25 cellular contexts compared by ENCODE assay signal in the genomic region with DNA sequence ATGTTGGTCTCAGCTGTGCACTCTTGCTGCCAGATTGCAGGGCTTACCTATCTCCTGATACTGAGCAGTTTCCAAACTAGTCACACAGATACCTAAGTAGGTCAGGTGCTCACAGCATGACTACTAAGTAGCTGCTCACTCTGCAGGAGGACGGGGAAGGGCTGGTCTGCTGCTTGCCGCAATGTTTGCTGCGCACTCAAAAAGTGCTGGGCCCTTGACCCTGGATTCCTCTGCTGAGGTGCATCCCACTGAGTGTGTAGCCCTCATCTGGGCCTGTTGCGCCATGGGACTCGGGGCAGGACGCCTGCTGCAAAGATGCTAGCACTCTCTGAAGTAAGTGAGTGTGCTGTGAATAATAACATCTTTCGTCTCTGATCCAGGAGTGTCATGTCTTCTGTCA. TPM values are rescaled to one million over a fixed set of nuclear protein-coding genes. Genes with fewer than 3 reads are reported as not detected.
DNase-seq lines count a peak whose midpoint lies in the region; ATAC-seq and TF ChIP-seq lines count a peak whose summit lies in the region.
"Had no signal": no experiment of that assay in that cellular context is flagged by ENCODE, and none has a peak within 500 bp of the region (broad histone marks: within the 10 kb centered on the region; RNA-seq: fewer than 3 reads in every experiment).

No MANE protein-coding gene starts in this region.

- H3K27me3 ChIP-seq in RWPE2 (ENCODE audit: insufficient read depth, poor library complexity, severe bottlenecking) = no peaks in the 10 kb centered on the region
- no peaks in the 10 kb centered on the region for H3K27me3 ChIP-seq in fibroblast of lung (ENCODE audit: control insufficient read depth, insufficient read depth, low read length)
- no peaks in the 10 kb centered on the region for H3K27me3 ChIP-seq in MG63
- no peaks in the 10 kb centered on the region for H3K27me3 ChIP-seq in effector memory CD4-positive, alpha-beta T cell (replicated peaks; ENCODE audit: control insufficient read depth, insufficient read depth, low read length, poor library complexity, severe bottlenecking)
- H3K27me3 ChIP-seq: adrenal gland, cardiac muscle cell, gastrocnemius medialis, upper lobe of right lung had no signal

- H3K27ac ChIP-seq in RWPE2 (ENCODE audit: poor library complexity, severe bottlenecking) (peak overlapping the region; percentile 52), fibroblast of lung (ENCODE audit: insufficient read depth, low read length) (peak overlapping the region; percentile 59)
- no peak overlapping the region for H3K27ac ChIP-seq in effector memory CD4-positive, alpha-beta T cell (ENCODE audit: insufficient read depth, low read length, poor library complexity, severe bottlenecking)
- H3K27ac ChIP-seq: cardiac muscle cell, upper lobe of right lung had no signal

- no peak for ATAC-seq in RWPE2 (ENCODE audit: low read depth)
- peak; percentile 79 for ATAC-seq in stimulated activated effector memory CD8-positive, alpha-beta T cell treated with anti-CD3 and anti-CD28 coated beads, Interleukin-12 subunit alpha, Interleukin-12 subunit beta, amount 100 ng/mL, for 72 hours
- ATAC-seq: gastrocnemius medialis; natural killer cell treated with Interleukin-12 subunit alpha and Interleukin-12 subunit beta and Interleukin-15 and Interleukin-18, amount 100 ng/mL, for 72 hours; psoas muscle; upper lobe of right lung had no signal

- H3K9me3 ChIP-seq in RWPE2 (ENCODE audit: severe bottlenecking) (no peaks in the 10 kb centered on the region), fibroblast of lung (ENCODE audit: control insufficient read depth, insufficient read depth, low read depth, low read length) (no peaks in the 10 kb centered on the region), MG63 (no peaks in the 10 kb centered on the region)
- no peaks in the 10 kb centered on the region for H3K9me3 ChIP-seq in effector memory CD4-positive, alpha-beta T cell (ENCODE audit: control insufficient read depth, low read length)
- H3K9me3 ChIP-seq: adrenal gland, gastrocnemius medialis, psoas muscle, upper lobe of right lung had no signal

- no peak overlapping the region for H3K9ac ChIP-seq in fibroblast of lung (ENCODE audit: insufficient read depth, low read length)

- H3K36me3 ChIP-seq in RWPE2 (ENCODE audit: low read depth) (no peaks in the 10 kb centered on the region), fibroblast of lung (ENCODE audit: control insufficient read depth, insufficient read depth, low read length) (no peaks in the 10 kb centered on the region), MG63 (no peaks in the 10 kb centered on the region)
- H3K36me3 ChIP-seq in effector memory CD4-positive, alpha-beta T cell (ENCODE audit: control insufficient read depth, insufficient read depth, low read length) = no peaks in the 10 kb centered on the region
- H3K36me3 ChIP-seq: adrenal gland, cardiac muscle cell, gastrocnemius medialis, upper lobe of right lung had no signal

- H2AFZ ChIP-seq in fibroblast of lung (ENCODE audit: low read length) = no peak overlapping the region

- H4K20me1 ChIP-seq in fibroblast of lung (ENCODE audit: control insufficient read depth, extremely low read depth, insufficient read depth, low read length) = no peaks in the 10 kb centered on the region

- no peak overlapping the region for H3K4me3 Mint-ChIP-seq in stimulated activated effector memory CD8-positive, alpha-beta T cell treated with anti-CD3 and anti-CD28 coated beads, Interleukin-12 subunit alpha, Interleukin-12 subunit beta, amount 100 ng/mL, for 72 hours
- H3K4me3 Mint-ChIP-seq: mesothelial cell of epicardium had no signal

- H3K4me1 Mint-ChIP-seq in stimulated activated effector memory CD8-positive, alpha-beta T cell treated with anti-CD3 and anti-CD28 coated beads, Interleukin-12 subunit alpha, Interleukin-12 subunit beta, amount 100 ng/mL, for 72 hours = peaks cover 25% of the 10 kb centered on the region

- peak; percentile 5 for DNase-seq in activated effector memory CD4-positive, alpha-beta T cell treated with Interleukin-2 at 50 U/mL for 16 hours
- DNase-seq in activated effector memory CD4-positive, alpha-beta T cell treated with anti-CD3 and anti-CD28 coated beads, Interleukin-2, amount 50 U/mL, for 16 hours = no peak
- DNase-seq in RWPE2 (ENCODE audit: low spot score) (no peak), fibroblast of lung (ENCODE audit: low read depth in 2 of 2) (no peak), occipital lobe (lab: John Stamatoyannopoulos, UW) (no peak), MG63 (no peak)
- no peak for DNase-seq in stimulated activated effector memory CD8-positive, alpha-beta T cell treated with anti-CD3 and anti-CD28 coated beads, Interleukin-12 subunit alpha, Interleukin-12 subunit beta, amount 100 ng/mL, for 72 hours (ENCODE audit: low spot score in 2 of 2)
- no peak for DNase-seq in effector memory CD4-positive, alpha-beta T cell
- DNase-seq: activated CD4-positive, alpha-beta T cell treated with anti-CD3 and anti-CD28 coated beads for 48 hours; activated gamma-delta T cell; adrenal gland; DMS153; erythroblast; gastrocnemius medialis; KBM-7; NCI-H1694 treated with DMSO at 0.1 percent for 48 hours; psoas muscle; stimulated activated CD4-positive, alpha-beta T cell treated with anti-CD3 and anti-CD28 coated beads, Interleukin-2, amount 100 ng/mL, for 48 hours; upper lobe of right lung had no signal

- TF ChIP-seq CTCF in RWPE2 (IDR thresholded peaks at IDR 0.05; ENCODE audit: poor library complexity, severe bottlenecking) (no peak), fibroblast of lung (conservative IDR thresholded peaks at IDR 0.05 in 1 of 2, IDR thresholded peaks at IDR 0.05 in 1 of 2; ENCODE audit: low read depth in 1 of 2, low read length in 2 of 2) (no peak)

- H3K27ac Mint-ChIP-seq in stimulated activated effector memory CD8-positive, alpha-beta T cell treated with anti-CD3 and anti-CD28 coated beads, Interleukin-12 subunit alpha, Interleukin-12 subunit beta, amount 100 ng/mL, for 72 hours = no peak overlapping the region
- H3K27ac Mint-ChIP-seq: natural killer cell treated with Interleukin-12 subunit alpha and Interleukin-12 subunit beta and Interleukin-15 and Interleukin-18, amount 100 ng/mL, for 72 hours had no signal

- no peaks in the 10 kb centered on the region for H3K9me3 Mint-ChIP-seq in stimulated activated effector memory CD8-positive, alpha-beta T cell treated with anti-CD3 and anti-CD28 coated beads, Interleukin-12 subunit alpha, Interleukin-12 subunit beta, amount 100 ng/mL, for 72 hours
- H3K9me3 Mint-ChIP-seq: natural killer cell treated with Interleukin-12 subunit alpha and Interleukin-12 subunit beta and Interleukin-15 and Interleukin-18, amount 100 ng/mL, for 72 hours had no signal

- no peak overlapping the region for H3K4me2 ChIP-seq in fibroblast of lung (ENCODE audit: extremely low read depth, insufficient read depth, low read length)

- no peaks in the 10 kb centered on the region for H3K79me2 ChIP-seq in fibroblast of lung (ENCODE audit: control insufficient read depth, insufficient read depth, low read length)

- H3K4me3 ChIP-seq in RWPE2 (ENCODE audit: severe bottlenecking) (no peak overlapping the region), fibroblast of lung (replicated peaks in 1 of 4; ENCODE audit: control extremely low read depth in 1 of 4, insufficient read depth in 1 of 4, low read depth in 3 of 4, low read length in 4 of 4) (no peak overlapping the region), MG63 (no peak overlapping the region)
- H3K4me3 ChIP-seq in effector memory CD4-positive, alpha-beta T cell (ENCODE audit: insufficient read depth, low read depth, low read length, poor library complexity, severe bottlenecking) = no peak overlapping the region
- H3K4me3 ChIP-seq: adrenal gland, cardiac muscle cell, gastrocnemius medialis, psoas muscle, skin epidermis, upper lobe of right lung had no signal

- H3K36me3 Mint-ChIP-seq in stimulated activated effector memory CD8-positive, alpha-beta T cell treated with anti-CD3 and anti-CD28 coated beads, Interleukin-12 subunit alpha, Interleukin-12 subunit beta, amount 100 ng/mL, for 72 hours = no peaks in the 10 kb centered on the region
- H3K36me3 Mint-ChIP-seq: mesothelial cell of epicardium; natural killer cell treated with Interleukin-12 subunit alpha and Interleukin-12 subunit beta and Interleukin-15 and Interleukin-18, amount 100 ng/mL, for 72 hours had no signal

- H3K4me1 ChIP-seq in RWPE2 (ENCODE audit: insufficient read depth, poor library complexity, severe bottlenecking) = peaks cover 9% of the 10 kb centered on the region
- H3K4me1 ChIP-seq in fibroblast of lung (ENCODE audit: control insufficient read depth, extremely low read depth, insufficient read depth, low read length) = peaks cover 6% of the 10 kb centered on the region
- H3K4me1 ChIP-seq in effector memory CD4-positive, alpha-beta T cell (ENCODE audit: control insufficient read depth, insufficient read depth, low read length, poor library complexity, severe bottlenecking) = peaks cover 7% of the 10 kb centered on the region
- H3K4me1 ChIP-seq: gastrocnemius medialis, psoas muscle had no signal

RNA-seq across cellular contexts. Expression of gene MEDAG, which starts 59.2 kb away (rescaled TPM):
- total RNA-seq in fibroblast of lung (11.2 and 47.0 TPM in 2 replicates), occipital lobe (0.78 TPM)
- polyA plus RNA-seq in fibroblast of lung = 18.9 and 99.8 TPM in 2 replicates
- 14.9 and 74.7 TPM in 2 replicates for polyA plus RNA-seq in fibroblast of lung (2012)
- polyA minus RNA-seq in fibroblast of lung (ENCODE audit: low replicate concordance) = 5.6 and 26.4 TPM in 2 replicates
- total RNA-seq in MG63 (2014; rRNA removed; shearing (Covaris generic); ENCODE audit: low replicate concordance) = 1.1 and 5.7 TPM in 2 replicates
- total RNA-seq: A673, H4 had no signal
- polyA plus RNA-seq: cardiac muscle cell had no signal
